ENCODE assay signal across 18 cellular contexts in genomic region chr5:59236996-59237395, GRCh38.
DNase-seq lines count a peak whose midpoint lies in the region; ATAC-seq and TF ChIP-seq lines count a peak whose summit lies in the region.
"Had no signal": no experiment of that assay in that cellular context is flagged by ENCODE, and none has a peak within 500 bp of the region (broad histone marks: within the 10 kb centered on the region; RNA-seq: fewer than 3 reads in every experiment).

No MANE protein-coding gene starts in this region.

- no peak overlapping the region for H3K27ac ChIP-seq in RWPE2 (ENCODE audit: poor library complexity, severe bottlenecking)
- no peak overlapping the region for H3K27ac ChIP-seq in fibroblast of lung (ENCODE audit: insufficient read depth, low read length)
- peak overlapping the region; percentile 87 for H3K27ac ChIP-seq in psoas muscle

- H2AFZ ChIP-seq in fibroblast of lung (ENCODE audit: low read length), result no peak overlapping the region
- H2AFZ ChIP-seq: GM23338 had no signal

- no peak overlapping the region for H3K4me2 ChIP-seq in fibroblast of lung (ENCODE audit: extremely low read depth, insufficient read depth, low read length)
- H3K4me2 ChIP-seq: GM23338 had no signal

- H3K4me1 ChIP-seq in RWPE2 (ENCODE audit: insufficient read depth, poor library complexity, severe bottlenecking) (peaks cover 13% of the 10 kb centered on the region), fibroblast of lung (ENCODE audit: control insufficient read depth, extremely low read depth, insufficient read depth, low read length) (no peaks in the 10 kb centered on the region), psoas muscle (peaks cover 83% of the 10 kb centered on the region)
- H3K4me1 ChIP-seq: BE2C had no signal

- H3K27me3 ChIP-seq in RWPE2 (ENCODE audit: insufficient read depth, poor library complexity, severe bottlenecking) (no peaks in the 10 kb centered on the region), fibroblast of lung (ENCODE audit: control insufficient read depth, insufficient read depth, low read length) (no peaks in the 10 kb centered on the region), psoas muscle (ENCODE audit: insufficient read depth in 3 of 3, low read length in 2 of 3) (no peaks in the 10 kb centered on the region)
- H3K27me3 ChIP-seq: BE2C had no signal

- ATAC-seq in RWPE2 (ENCODE audit: low read depth) (peak; percentile 70), psoas muscle (peak in 2 of 4 donors; percentile 25 to 34), GM19452 (IDR thresholded peaks at IDR 0.05; ENCODE audit: unreplicated experiment) (no peak), GM18873 (IDR thresholded peaks at IDR 0.05; ENCODE audit: low FRiP score, unreplicated experiment) (no peak), GM18858 (IDR thresholded peaks at IDR 0.05; ENCODE audit: unreplicated experiment) (no peak)
- ATAC-seq: GM23338 had no signal

- TF ChIP-seq CTCF in RWPE2 (IDR thresholded peaks at IDR 0.05; ENCODE audit: poor library complexity, severe bottlenecking) (no peak), fibroblast of lung (conservative IDR thresholded peaks at IDR 0.05 in 1 of 2, IDR thresholded peaks at IDR 0.05 in 1 of 2; ENCODE audit: low read depth in 1 of 2, low read length in 2 of 2) (no peak), psoas muscle (IDR thresholded peaks at IDR 0.05) (no peak)

- H3K79me2 ChIP-seq in fibroblast of lung (ENCODE audit: control insufficient read depth, insufficient read depth, low read length), result no peaks in the 10 kb centered on the region

- H3K36me3 ChIP-seq in RWPE2 (ENCODE audit: low read depth) (no peaks in the 10 kb centered on the region), fibroblast of lung (ENCODE audit: control insufficient read depth, insufficient read depth, low read length) (no peaks in the 10 kb centered on the region), psoas muscle (ENCODE audit: insufficient read depth in 1 of 2, low read depth in 1 of 2) (no peaks in the 10 kb centered on the region)
- H3K36me3 ChIP-seq: BE2C had no signal

- intact Hi-C loops in psoas muscle (cut with DNase I), result no loop called here

- H3K9me3 ChIP-seq in RWPE2 (ENCODE audit: severe bottlenecking) (no peaks in the 10 kb centered on the region), fibroblast of lung (ENCODE audit: control insufficient read depth, insufficient read depth, low read depth, low read length) (no peaks in the 10 kb centered on the region), psoas muscle (no peaks in the 10 kb centered on the region)
- H3K9me3 ChIP-seq: BE2C had no signal

- DNase-seq in HCEC 1CT (peak; percentile 22), RWPE2 (ENCODE audit: low spot score) (no peak), fibroblast of lung (ENCODE audit: low read depth in 2 of 2) (peak; percentile 20 to 65), psoas muscle (no peak)
- no peak for DNase-seq in activated T-cell treated with anti-CD3 and anti-CD28 coated beads, Interleukin-2, amount 50 U/mL, for 1 hour
- DNase-seq: BE2C; CD4-positive, alpha-beta memory T cell; NCI-H1048; NCI-H146; NCI-H2107; NCI-H345; NCI-H69; NK-92 treated with Interleukin-12 subunit alpha and Interleukin-12 subunit beta, amount 100 ng/mL, for 24 hours; OCI-M1 had no signal

- H4K20me1 ChIP-seq in fibroblast of lung (ENCODE audit: control insufficient read depth, extremely low read depth, insufficient read depth, low read length), result no peaks in the 10 kb centered on the region

- H3K4me3 ChIP-seq in RWPE2 (ENCODE audit: severe bottlenecking), result no peak overlapping the region
- H3K4me3 ChIP-seq in fibroblast of lung (replicated peaks in 1 of 4; ENCODE audit: control extremely low read depth in 1 of 4, insufficient read depth in 1 of 4, low read depth in 3 of 4, low read length in 4 of 4), result no peak overlapping the region
- peak overlapping the region; percentile 37 for H3K4me3 ChIP-seq in psoas muscle
- H3K4me3 ChIP-seq: GM23338 had no signal

- no peak overlapping the region for H3K9ac ChIP-seq in fibroblast of lung (ENCODE audit: insufficient read depth, low read length)

Comparison
In these comparisons a context has a peak if more than half of its experiments do, and no peak if none do; other contexts are left out.
1. DNase-seq: peak in HCEC 1CT (single experiment) and fibroblast of lung (2 of 2); none in RWPE2 (single experiment), psoas muscle (0 of 2) and activated T-cell treated with anti-CD3 and anti-CD28 coated beads, Interleukin-2, amount 50 U/mL, for 1 hour (single experiment).